Comparison of ENCODE assay signal across 18 cellular contexts in genomic region chr18:58819051-58819450, GRCh38. TPM values are rescaled to one million over a fixed set of nuclear protein-coding genes. Genes with fewer than 3 reads are reported as not detected.
DNase-seq lines count a peak whose midpoint lies in the region; ATAC-seq and TF ChIP-seq lines count a peak whose summit lies in the region.
"Had no signal": no experiment of that assay in that cellular context is flagged by ENCODE, and none has a peak within 500 bp of the region (broad histone marks: within the 10 kb centered on the region; RNA-seq: fewer than 3 reads in every experiment).

No MANE protein-coding gene starts in this region.

- no peak for TF ChIP-seq CTCF in prostate gland (IDR thresholded peaks at IDR 0.05)

- peaks cover 12% of the 10 kb centered on the region for H3K4me1 Mint-ChIP-seq in activated naive CD4-positive, alpha-beta T cell treated with anti-CD3 and anti-CD28 coated beads for 36 hours (ENCODE audit: low read depth)
- peaks cover 14% of the 10 kb centered on the region for H3K4me1 Mint-ChIP-seq in activated T-helper 17 cell treated with anti-CD3 and anti-CD28 coated beads, Interleukin-2, amount 50 U/mL, for 72 hours

- DNase-seq in activated naive CD4-positive, alpha-beta T cell treated with anti-CD3 and anti-CD28 coated beads for 36 hours, result peak; percentile 31
- DNase-seq in activated naive CD4-positive, alpha-beta T cell treated with Interleukin-2 at 50 U/mL for 16 hours, result no peak
- peak; percentile 90 for DNase-seq in Jurkat, Clone E6-1 (ENCODE audit: low read depth, low spot score)
- DNase-seq in prostate gland (ENCODE audit: low spot score) (no peak), KG1 (lab: John Stamatoyannopoulos, UW) (no peak), NCI-H1048 (lab: John Stamatoyannopoulos, UW) (no peak)
- DNase-seq: H7; heart left ventricle; kidney; midbrain; NCI-H1105 treated with DMSO at 0.1 percent for 48 hours; NCI-H2171 treated with DMSO at 0.1 percent for 48 hours; sigmoid colon; stimulated activated CD4-positive, alpha-beta T cell treated with anti-CD3 and anti-CD28 coated beads, Interleukin-4, amount 100 ng/mL, for 24 hours; upper lobe of left lung had no signal

- WGBS in prostate gland, result 31% methylated on average over 4 of the region's 4 CpGs

- H3K4me3 ChIP-seq in Jurkat, Clone E6-1 (ENCODE audit: low read length), result no peak overlapping the region
- H3K4me3 ChIP-seq in prostate gland, result no peak overlapping the region
- H3K4me3 ChIP-seq: coronary artery, heart left ventricle, sigmoid colon, upper lobe of left lung had no signal

- peaks cover 5% of the 10 kb centered on the region for H3K4me1 ChIP-seq in prostate gland (replicated peaks)
- H3K4me1 ChIP-seq: heart left ventricle, sigmoid colon, upper lobe of left lung had no signal

- intact Hi-C loops in activated naive CD4-positive, alpha-beta T cell treated with anti-CD3 and anti-CD28 coated beads for 36 hours (cut with micrococcal nuclease), result no loop called here
- intact Hi-C loops in prostate gland (cut with DNase I), result no loop called here

- H3K9me3 Mint-ChIP-seq in activated naive CD4-positive, alpha-beta T cell treated with anti-CD3 and anti-CD28 coated beads for 36 hours, result peaks cover 3% of the 10 kb centered on the region
- no peaks in the 10 kb centered on the region for H3K9me3 Mint-ChIP-seq in activated T-helper 17 cell treated with anti-CD3 and anti-CD28 coated beads, Interleukin-2, amount 50 U/mL, for 72 hours

- peaks cover 63% of the 10 kb centered on the region for H3K27me3 Mint-ChIP-seq in activated naive CD4-positive, alpha-beta T cell treated with anti-CD3 and anti-CD28 coated beads for 36 hours (ENCODE audit: low read depth)
- H3K27me3 Mint-ChIP-seq in activated T-helper 17 cell treated with anti-CD3 and anti-CD28 coated beads, Interleukin-2, amount 50 U/mL, for 72 hours, result peaks cover 36% of the 10 kb centered on the region

- H3K36me3 Mint-ChIP-seq in activated naive CD4-positive, alpha-beta T cell treated with anti-CD3 and anti-CD28 coated beads for 36 hours (ENCODE audit: low read depth), result no peaks in the 10 kb centered on the region
- no peaks in the 10 kb centered on the region for H3K36me3 Mint-ChIP-seq in activated T-helper 17 cell treated with anti-CD3 and anti-CD28 coated beads, Interleukin-2, amount 50 U/mL, for 72 hours (ENCODE audit: low read depth)

- ATAC-seq in activated T-helper 17 cell treated with anti-CD3 and anti-CD28 coated beads, Interleukin-2, amount 50 U/mL, for 72 hours (replicated peaks), result peak; percentile 64
- ATAC-seq in HG03095 (IDR thresholded peaks at IDR 0.05; ENCODE audit: unreplicated experiment), result no peak
- ATAC-seq: heart left ventricle had no signal

- H3K27ac ChIP-seq in prostate gland, result peak overlapping the region; percentile 26 to 53
- H3K27ac ChIP-seq: coronary artery, heart left ventricle, sigmoid colon, upper lobe of left lung had no signal

- H3K27ac Mint-ChIP-seq in activated naive CD4-positive, alpha-beta T cell treated with anti-CD3 and anti-CD28 coated beads for 36 hours, result no peak overlapping the region
- H3K27ac Mint-ChIP-seq in activated T-helper 17 cell treated with anti-CD3 and anti-CD28 coated beads, Interleukin-2, amount 50 U/mL, for 72 hours, result no peak overlapping the region

- CTCF ChIA-PET in activated naive CD4-positive, alpha-beta T cell treated with anti-CD3 and anti-CD28 coated beads for 36 hours (lab: Charles Lee), result interaction anchor here (0.7 to 1.7 kb wide), 3 partner anchors 50 to 55 kb away, joined by 3 to 4 read pairs (median 4); no protein-coding TSS in a partner anchor

- H3K36me3 ChIP-seq in prostate gland, result no peaks in the 10 kb centered on the region
- H3K36me3 ChIP-seq: heart left ventricle, sigmoid colon, upper lobe of left lung had no signal

- H3K9me3 ChIP-seq in prostate gland, result no peaks in the 10 kb centered on the region
- H3K9me3 ChIP-seq: heart left ventricle, sigmoid colon, upper lobe of left lung had no signal

- TF ChIP-seq POLR2A in prostate gland (IDR thresholded peaks at IDR 0.05), result no peak

- H3K27me3 ChIP-seq in prostate gland (replicated peaks; ENCODE audit: insufficient read depth), result no peaks in the 10 kb centered on the region
- H3K27me3 ChIP-seq: heart left ventricle, sigmoid colon, upper lobe of left lung had no signal

- no peak overlapping the region for H3K4me3 Mint-ChIP-seq in activated naive CD4-positive, alpha-beta T cell treated with anti-CD3 and anti-CD28 coated beads for 36 hours
- H3K4me3 Mint-ChIP-seq in activated T-helper 17 cell treated with anti-CD3 and anti-CD28 coated beads, Interleukin-2, amount 50 U/mL, for 72 hours, result peak overlapping the region; percentile 14

RNA-seq across cellular contexts. Expression of gene ZNF532, which starts 45.6 kb away (rescaled TPM):
- 1 to 10 TPM; 4.0 to 4.3 TPM for total RNA-seq in activated naive CD4-positive, alpha-beta T cell treated with anti-CD3 and anti-CD28 coated beads for 36 hours
- not detected for polyA plus RNA-seq in Jurkat, Clone E6-1 (2012; ENCODE audit: insufficient read depth, insufficient read length)
- total RNA-seq in activated T-helper 17 cell treated with anti-CD3 and anti-CD28 coated beads, Interleukin-2, amount 50 U/mL, for 72 hours, result 10 to 100 TPM in 1 of 2 donors, 1 to 10 TPM in 1; 8.6 to 11.8 TPM
- total RNA-seq in prostate gland, result 100 to 1,000 TPM; 231 to 299 TPM

Comparison
In these comparisons a context has a peak if more than half of its experiments do, and no peak if none do; other contexts are left out.
1. DNase-seq: peak in activated naive CD4-positive, alpha-beta T cell treated with anti-CD3 and anti-CD28 coated beads for 36 hours (single experiment) and Jurkat, Clone E6-1 (single experiment); none in activated naive CD4-positive, alpha-beta T cell treated with Interleukin-2 at 50 U/mL for 16 hours (single experiment), prostate gland (single experiment), KG1 (single experiment) and NCI-H1048 (single experiment).
2. RNA of gene ZNF532, which starts 45.6 kb away (total RNA-seq): 231 to 299 TPM in prostate gland; 8.6 to 11.8 TPM in activated T-helper 17 cell treated with anti-CD3 and anti-CD28 coated beads, Interleukin-2, amount 50 U/mL, for 72 hours and 4.0 to 4.3 TPM in activated naive CD4-positive, alpha-beta T cell treated with anti-CD3 and anti-CD28 coated beads for 36 hours; every median in the first group is over 10 times any median in the second.